10 cellular contexts compared by ENCODE assay signal in the genomic region with DNA sequence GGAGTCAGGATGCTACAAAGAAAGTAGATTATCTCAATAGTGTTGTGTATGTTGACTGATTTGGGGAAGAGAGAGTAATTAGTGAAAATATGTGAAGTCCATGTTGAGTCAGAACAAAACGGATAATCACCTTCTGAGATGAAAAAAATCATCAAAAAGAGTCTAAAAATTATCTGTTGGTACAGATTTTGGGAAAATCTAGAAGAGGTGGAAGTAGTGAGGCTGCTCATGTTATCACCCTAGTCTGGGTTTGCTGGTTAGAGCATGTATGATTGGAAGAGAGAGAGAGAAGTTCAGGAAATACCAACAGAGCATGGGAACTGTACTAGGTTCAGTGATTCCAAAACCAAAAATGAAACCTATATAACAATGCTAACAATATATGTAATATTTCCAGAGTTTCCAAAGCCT. TPM values are rescaled to one million over a fixed set of nuclear protein-coding genes. Genes with fewer than 3 reads are reported as not detected.
DNase-seq lines count a peak whose midpoint lies in the region; ATAC-seq and TF ChIP-seq lines count a peak whose summit lies in the region.
"Had no signal": no experiment of that assay in that cellular context is flagged by ENCODE, and none has a peak within 500 bp of the region (broad histone marks: within the 10 kb centered on the region; RNA-seq: fewer than 3 reads in every experiment).

No MANE protein-coding gene starts in this region.

- peaks cover 41% of the 10 kb centered on the region for H3K4me1 Mint-ChIP-seq in activated B cell treated with CpG ODN at 0.5 μM for 24 hours

- CTCF ChIA-PET in activated B cell treated with CpG ODN at 0.5 μM for 24 hours (lab: Charles Lee) = no interaction called here

- TF ChIP-seq CTCF in GM20000 (IDR thresholded peaks at IDR 0.05; ENCODE audit: extremely low read depth, missing control alignments) (no peak), activated B cell treated with CpG ODN at 0.5 μM for 24 hours (IDR thresholded peaks at IDR 0.05) (no peak)

- intact Hi-C loops in activated B cell treated with CpG ODN at 0.5 μM for 24 hours (cut with micrococcal nuclease) = loop anchor here (2.0 to 5.0 kb wide), 3 partner anchors 15 to 213 kb away; no protein-coding TSS in a partner anchor

- peak; percentile 20 for DNase-seq in GM20000 (ENCODE audit: low spot score)
- DNase-seq in activated B cell treated with CpG ODN at 0.5 μM for 24 hours = no peak
- DNase-seq in amygdala (lab: John Stamatoyannopoulos, UW) = no peak
- no peak for DNase-seq in NCI-H2081 treated with DMSO at 0.1 percent for 48 hours (lab: John Stamatoyannopoulos, UW)
- DNase-seq in activated CD4-positive, alpha-beta T cell treated with anti-CD3 and anti-CD28 coated beads for 4 hours = no peak
- DNase-seq: adrenal gland; CD4-positive, alpha-beta T cell; GM23248 had no signal

- H3K9me3 Mint-ChIP-seq in activated B cell treated with CpG ODN at 0.5 μM for 24 hours = no peaks in the 10 kb centered on the region
- H3K9me3 Mint-ChIP-seq: CD4-positive, alpha-beta T cell had no signal

- no peaks in the 10 kb centered on the region for H3K27me3 Mint-ChIP-seq in activated B cell treated with CpG ODN at 0.5 μM for 24 hours
- H3K27me3 Mint-ChIP-seq: CD4-positive, alpha-beta T cell had no signal

- POLR2A ChIA-PET in activated B cell treated with CpG ODN at 0.5 μM for 24 hours (lab: Charles Lee) = no interaction called here

- H3K27ac Mint-ChIP-seq in activated B cell treated with CpG ODN at 0.5 μM for 24 hours = peak overlapping the region; percentile 42
- H3K27ac Mint-ChIP-seq: CD4-positive, alpha-beta T cell had no signal

- ATAC-seq in GM18519 (IDR thresholded peaks at IDR 0.05; ENCODE audit: low FRiP score, unreplicated experiment) (peak; percentile 59), HG02973 (IDR thresholded peaks at IDR 0.05; ENCODE audit: unreplicated experiment) (peak; percentile 67), activated B cell treated with CpG ODN at 0.5 μM for 24 hours (ENCODE audit: low read depth) (peak; percentile 58)

- H3K4me3 Mint-ChIP-seq in activated B cell treated with CpG ODN at 0.5 μM for 24 hours = peak overlapping the region; percentile 46
- H3K4me3 Mint-ChIP-seq: CD4-positive, alpha-beta T cell had no signal

- H3K36me3 Mint-ChIP-seq in activated B cell treated with CpG ODN at 0.5 μM for 24 hours (ENCODE audit: low read depth) = peaks cover 3% of the 10 kb centered on the region

RNA-seq across cellular contexts. Expression of a gene that starts 12.3 kb away (rescaled TPM):
- total RNA-seq in activated B cell treated with CpG ODN at 0.5 μM for 24 hours = 64.9 and 83.2 TPM in 2 replicates
